25 cellular contexts compared by ENCODE assay signal in the genomic region with DNA sequence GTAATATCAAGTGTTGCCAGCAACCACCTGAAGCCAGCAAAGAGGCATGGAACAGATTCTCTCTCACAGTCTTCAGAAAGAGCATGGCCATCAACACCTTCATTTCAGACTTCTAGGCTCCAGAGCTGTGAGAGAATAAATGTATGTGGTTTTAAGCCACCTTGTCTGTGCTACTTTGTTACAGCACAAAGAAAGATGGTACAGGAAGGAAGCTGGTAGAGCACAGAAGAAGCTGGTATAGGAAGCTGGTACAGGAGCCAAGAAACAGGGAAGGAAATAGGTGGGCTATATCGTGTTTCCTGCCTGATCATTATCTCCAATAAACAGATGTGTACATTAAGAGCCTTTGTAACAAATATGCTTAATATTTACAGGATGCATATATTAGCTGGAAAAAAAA.
"Had no signal": no experiment of that assay in that cellular context is flagged by ENCODE, and none has a peak within 500 bp of the region (broad histone marks: within the 10 kb centered on the region; RNA-seq: fewer than 3 reads in every experiment).

No MANE protein-coding gene starts in this region.

- H3K36me3 ChIP-seq: brain microvascular endothelial cell, WERI-Rb-1 had no signal

- H3K27ac ChIP-seq: brain microvascular endothelial cell, coronary artery, dorsolateral prefrontal cortex, WERI-Rb-1 had no signal

- DNase-seq: activated B cell treated with CpG ODN at 0.5 μM for 24 hours; activated CD4-positive, alpha-beta memory T cell treated with anti-CD3 and anti-CD28 coated beads for 36 hours; activated CD4-positive, alpha-beta T cell treated with anti-CD3 and anti-CD28 coated beads for 36 hours; activated CD4-positive, alpha-beta T cell treated with anti-CD3 and anti-CD28 coated beads, Interleukin-2, amount 10 ng/mL, durations not matched to agents 24 days and 14 days; activated CD8-positive, alpha-beta memory T cell treated with anti-CD3 and anti-CD28 coated beads, Interleukin-2, amount 10 ng/mL, durations not matched to agents 7 days and 5 days; activated CD8-positive, alpha-beta memory T cell treated with anti-CD3 and anti-CD28 coated beads, Interleukin-2, amount 50 U/mL, for 4 hours; activated CD8-positive, alpha-beta T cell treated with anti-CD3 and anti-CD28 coated beads, Interleukin-2, amount 10 ng/mL, durations not matched to agents 7 days and 5 days; activated effector memory CD4-positive, alpha-beta T cell treated with anti-CD3 and anti-CD28 coated beads, Interleukin-2, amount 50 U/mL, for 16 hours; activated naive CD4-positive, alpha-beta T cell treated with anti-CD3 and anti-CD28 coated beads for 36 hours; activated T-cell treated with anti-CD3 and anti-CD28 coated beads, Interleukin-2, amount 50 U/mL, for 1 hour; activated T-cell treated with anti-CD3 and anti-CD28 coated beads, Interleukin-2, amount 50 U/mL, for 48 hours; amniotic stem cell; anterior cingulate cortex; brain microvascular endothelial cell; dorsolateral prefrontal cortex; effector memory CD4-positive, alpha-beta T cell; endodermal cell; foreskin fibroblast; head of caudate nucleus; T-helper 17 cell; T1000; WERI-Rb-1 had no signal

- H3K27me3 ChIP-seq: brain microvascular endothelial cell had no signal

- ATAC-seq: activated CD4-positive, alpha-beta T cell treated with anti-CD3 and anti-CD28 coated beads for 36 hours; activated CD4-positive, CD25-positive, alpha-beta regulatory T cell treated with anti-CD3 and anti-CD28 coated beads, Interleukin-2, amount 50 U/mL, for 24 hours; activated CD8-positive, alpha-beta memory T cell treated with anti-CD3 and anti-CD28 coated beads, Interleukin-2, amount 10 ng/mL, durations not matched to agents 7 days and 5 days; activated CD8-positive, alpha-beta T cell treated with anti-CD3 and anti-CD28 coated beads, Interleukin-2, amount 10 ng/mL, durations not matched to agents 7 days and 5 days; esophagus mucosa; T-helper 17 cell had no signal

- H3K4me3 ChIP-seq: coronary artery, dorsolateral prefrontal cortex had no signal
